ENCODE assay signal across 1 cellular context in genomic region chr10:51653025-51653424, GRCh38.
A peak's percentile ranks its signal among the peaks of the same experiment; 100 is the strongest.
TF ChIP-seq lines count a peak whose summit lies in the region.

No MANE protein-coding gene starts in this region.

TF ChIP-seq in SK-N-SH treated with all-trans-retinoic acid at 6 μM for 48 hours, 23 proteins besides CTCF, POLR2A, EP300 and RAD21 (continued from another document):
- TF ChIP-seq PATZ1 (CRISPR knock-in tag; IDR thresholded peaks at IDR 0.05; ENCODE audit: borderline replicate concordance), result 0 out of 2 replicates have a peak, but pooled peaks have one; percentile 17
- TF ChIP-seq TSHZ2 (CRISPR knock-in tag; IDR thresholded peaks at IDR 0.05), result no peak
- no peak for TF ChIP-seq ARNTL (CRISPR knock-in tag; IDR thresholded peaks at IDR 0.05; ENCODE audit: borderline replicate concordance, low read depth)
- peak; percentile 45 for TF ChIP-seq ISL1 (CRISPR knock-in tag; IDR thresholded peaks at IDR 0.05)
